Comparison of ENCODE assay signal across 1 cellular context in the genomic region with DNA sequence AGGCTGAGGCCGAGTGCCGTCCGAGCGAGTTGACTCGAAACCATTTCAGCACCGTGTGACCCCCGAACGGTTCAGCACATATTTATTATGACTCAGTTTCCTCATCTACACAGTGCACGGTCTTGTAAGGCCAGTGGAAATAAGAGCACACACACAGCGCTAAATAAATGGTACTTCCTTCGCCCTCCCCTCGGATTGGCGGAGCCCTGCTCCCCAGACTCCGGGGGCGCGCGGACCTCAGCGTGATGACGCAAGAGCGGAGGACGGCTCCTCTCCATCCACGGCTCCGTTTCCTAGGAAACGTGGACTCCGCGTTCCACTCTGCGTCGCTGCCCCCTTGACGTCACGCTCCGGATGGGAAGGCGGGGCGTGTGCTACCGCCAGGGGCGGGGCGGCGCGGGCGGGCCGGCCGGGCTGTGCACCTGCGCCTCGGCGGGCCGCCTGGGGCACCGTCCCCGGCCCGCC.
TF ChIP-seq lines count a peak whose summit lies in the region.

A gene with protein sequence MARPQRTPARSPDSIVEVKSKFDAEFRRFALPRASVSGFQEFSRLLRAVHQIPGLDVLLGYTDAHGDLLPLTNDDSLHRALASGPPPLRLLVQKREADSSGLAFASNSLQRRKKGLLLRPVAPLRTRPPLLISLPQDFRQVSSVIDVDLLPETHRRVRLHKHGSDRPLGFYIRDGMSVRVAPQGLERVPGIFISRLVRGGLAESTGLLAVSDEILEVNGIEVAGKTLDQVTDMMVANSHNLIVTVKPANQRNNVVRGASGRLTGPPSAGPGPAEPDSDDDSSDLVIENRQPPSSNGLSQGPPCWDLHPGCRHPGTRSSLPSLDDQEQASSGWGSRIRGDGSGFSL (plus strand): TSS at position 397 of the 465 bp plus-strand sequence. CDS start 79 bp downstream, outside the sequence.

TF ChIP-seq in HepG2, 621 proteins besides CTCF, POLR2A, EP300 and RAD21 (continued from another document and continues in another):
- TF ChIP-seq HOXA7 (CRISPR knock-in tag; IDR thresholded peaks at IDR 0.05) (no peak), HNRNPK (IDR thresholded peaks at IDR 0.05; ENCODE audit: low read depth, low read length, poor library complexity, severe bottlenecking) (no peak), HDAC6 (IDR thresholded peaks at IDR 0.05; ENCODE audit: low read depth, low read length) (no peak), ZBTB38 (CRISPR knock-in tag; IDR thresholded peaks at IDR 0.05) (peak; percentile 54; the same call in 1 of the 2 replicates), ZSCAN31 (CRISPR knock-in tag; IDR thresholded peaks at IDR 0.05; ENCODE audit: low read depth) (no peak), CBX1 (IDR thresholded peaks at IDR 0.05; ENCODE audit: low read depth) (no peak), MED8 (CRISPR knock-in tag; IDR thresholded peaks at IDR 0.05; ENCODE audit: insufficient replicate concordance) (peak; percentile 9), NPAS2 (CRISPR knock-in tag; IDR thresholded peaks at IDR 0.05; ENCODE audit: borderline replicate concordance) (no peak), HOXD1 (CRISPR knock-in tag; IDR thresholded peaks at IDR 0.05) (no peak), XBP1 (CRISPR knock-in tag; IDR thresholded peaks at IDR 0.05) (no peak), ZFYVE20 (CRISPR knock-in tag; IDR thresholded peaks at IDR 0.05; ENCODE audit: borderline replicate concordance, low read depth) (no peak), HIVEP1 (CRISPR knock-in tag; IDR thresholded peaks at IDR 0.05) (no peak), ZNF329 (CRISPR knock-in tag; IDR thresholded peaks at IDR 0.05; ENCODE audit: low read depth) (peak; percentile 71; the same call in 1 of the 2 replicates), ZNF569 (CRISPR knock-in tag; IDR thresholded peaks at IDR 0.05; ENCODE audit: borderline replicate concordance) (no peak), CC2D1A (CRISPR knock-in tag; IDR thresholded peaks at IDR 0.05) (no peak), ZNF234 (CRISPR knock-in tag; conservative IDR thresholded peaks at IDR 0.05) (no peak), SUZ12 (IDR thresholded peaks at IDR 0.05; ENCODE audit: low read depth, low read length) (no peak), ZIK1 (CRISPR knock-in tag; IDR thresholded peaks at IDR 0.05; ENCODE audit: borderline replicate concordance, low read depth) (peak; percentile 70; the same call in 1 of the 2 replicates), TGIF2 (CRISPR knock-in tag; IDR thresholded peaks at IDR 0.05) (no peak), CBFB (CRISPR knock-in tag; IDR thresholded peaks at IDR 0.05) (no peak), SRF (IDR thresholded peaks at IDR 0.05; ENCODE audit: low read depth, low read length) (no peak), KLF16 (CRISPR knock-in tag; IDR thresholded peaks at IDR 0.05) (no peak), HDAC2 (CRISPR knock-in tag; IDR thresholded peaks at IDR 0.05) (no peak; the same call in 1 of the 2 replicates), TRIM24 (CRISPR knock-in tag; IDR thresholded peaks at IDR 0.05) (no peak), ZNF761 (CRISPR knock-in tag; conservative IDR thresholded peaks at IDR 0.05) (no peak), U2AF2 (IDR thresholded peaks at IDR 0.05; ENCODE audit: low read depth, low read length) (no peak), KLF6 (CRISPR knock-in tag; IDR thresholded peaks at IDR 0.05) (peak; percentile 3; the same call in 1 of the 2 replicates), ZKSCAN8 (CRISPR knock-in tag; IDR thresholded peaks at IDR 0.05; ENCODE audit: borderline replicate concordance) (no peak), BCL6 (CRISPR knock-in tag; IDR thresholded peaks at IDR 0.05) (no peak), YEATS2 (CRISPR knock-in tag; IDR thresholded peaks at IDR 0.05; ENCODE audit: borderline replicate concordance) (no peak), RAD51 (IDR thresholded peaks at IDR 0.05; ENCODE audit: borderline replicate concordance) (no peak), ZNF484 (CRISPR knock-in tag; IDR thresholded peaks at IDR 0.05; ENCODE audit: borderline replicate concordance, low read depth) (no peak), REL (CRISPR knock-in tag; conservative IDR thresholded peaks at IDR 0.05) (no peak), REXO4 (CRISPR knock-in tag; IDR thresholded peaks at IDR 0.05; ENCODE audit: borderline replicate concordance) (0 out of 2 replicates have a peak, but pooled peaks have one; percentile 81)
- TF ChIP-seq, protein P1, sequence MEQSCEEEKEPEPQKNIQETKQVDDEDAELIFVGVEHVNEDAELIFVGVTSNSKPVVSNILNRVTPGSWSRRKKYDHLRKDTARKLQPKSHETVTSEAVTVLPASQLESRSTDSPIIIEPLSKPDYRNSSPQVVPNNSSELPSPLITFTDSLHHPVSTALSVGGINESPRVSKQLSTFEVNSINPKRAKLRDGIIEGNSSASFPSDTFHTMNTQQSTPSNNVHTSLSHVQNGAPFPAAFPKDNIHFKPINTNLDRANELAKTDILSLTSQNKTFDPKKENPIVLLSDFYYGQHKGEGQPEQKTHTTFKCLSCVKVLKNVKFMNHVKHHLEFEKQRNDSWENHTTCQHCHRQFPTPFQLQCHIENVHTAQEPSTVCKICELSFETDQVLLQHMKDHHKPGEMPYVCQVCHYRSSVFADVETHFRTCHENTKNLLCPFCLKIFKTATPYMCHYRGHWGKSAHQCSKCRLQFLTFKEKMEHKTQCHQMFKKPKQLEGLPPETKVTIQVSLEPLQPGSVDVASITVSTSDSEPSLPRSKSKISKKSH (CRISPR knock-in tag; IDR thresholded peaks at IDR 0.05; ENCODE audit: borderline replicate concordance), result no peak; the same call in 1 of the 2 replicates
- TF ChIP-seq, protein P2, sequence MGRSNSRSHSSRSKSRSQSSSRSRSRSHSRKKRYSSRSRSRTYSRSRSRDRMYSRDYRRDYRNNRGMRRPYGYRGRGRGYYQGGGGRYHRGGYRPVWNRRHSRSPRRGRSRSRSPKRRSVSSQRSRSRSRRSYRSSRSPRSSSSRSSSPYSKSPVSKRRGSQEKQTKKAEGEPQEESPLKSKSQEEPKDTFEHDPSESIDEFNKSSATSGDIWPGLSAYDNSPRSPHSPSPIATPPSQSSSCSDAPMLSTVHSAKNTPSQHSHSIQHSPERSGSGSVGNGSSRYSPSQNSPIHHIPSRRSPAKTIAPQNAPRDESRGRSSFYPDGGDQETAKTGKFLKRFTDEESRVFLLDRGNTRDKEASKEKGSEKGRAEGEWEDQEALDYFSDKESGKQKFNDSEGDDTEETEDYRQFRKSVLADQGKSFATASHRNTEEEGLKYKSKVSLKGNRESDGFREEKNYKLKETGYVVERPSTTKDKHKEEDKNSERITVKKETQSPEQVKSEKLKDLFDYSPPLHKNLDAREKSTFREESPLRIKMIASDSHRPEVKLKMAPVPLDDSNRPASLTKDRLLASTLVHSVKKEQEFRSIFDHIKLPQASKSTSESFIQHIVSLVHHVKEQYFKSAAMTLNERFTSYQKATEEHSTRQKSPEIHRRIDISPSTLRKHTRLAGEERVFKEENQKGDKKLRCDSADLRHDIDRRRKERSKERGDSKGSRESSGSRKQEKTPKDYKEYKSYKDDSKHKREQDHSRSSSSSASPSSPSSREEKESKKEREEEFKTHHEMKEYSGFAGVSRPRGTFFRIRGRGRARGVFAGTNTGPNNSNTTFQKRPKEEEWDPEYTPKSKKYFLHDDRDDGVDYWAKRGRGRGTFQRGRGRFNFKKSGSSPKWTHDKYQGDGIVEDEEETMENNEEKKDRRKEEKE (IDR thresholded peaks at IDR 0.05), result no peak
- TF ChIP-seq, protein P3, sequence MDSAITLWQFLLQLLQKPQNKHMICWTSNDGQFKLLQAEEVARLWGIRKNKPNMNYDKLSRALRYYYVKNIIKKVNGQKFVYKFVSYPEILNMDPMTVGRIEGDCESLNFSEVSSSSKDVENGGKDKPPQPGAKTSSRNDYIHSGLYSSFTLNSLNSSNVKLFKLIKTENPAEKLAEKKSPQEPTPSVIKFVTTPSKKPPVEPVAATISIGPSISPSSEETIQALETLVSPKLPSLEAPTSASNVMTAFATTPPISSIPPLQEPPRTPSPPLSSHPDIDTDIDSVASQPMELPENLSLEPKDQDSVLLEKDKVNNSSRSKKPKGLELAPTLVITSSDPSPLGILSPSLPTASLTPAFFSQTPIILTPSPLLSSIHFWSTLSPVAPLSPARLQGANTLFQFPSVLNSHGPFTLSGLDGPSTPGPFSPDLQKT (CRISPR knock-in tag; IDR thresholded peaks at IDR 0.05; ENCODE audit: borderline replicate concordance), result no peak
- TF ChIP-seq, protein P4, sequence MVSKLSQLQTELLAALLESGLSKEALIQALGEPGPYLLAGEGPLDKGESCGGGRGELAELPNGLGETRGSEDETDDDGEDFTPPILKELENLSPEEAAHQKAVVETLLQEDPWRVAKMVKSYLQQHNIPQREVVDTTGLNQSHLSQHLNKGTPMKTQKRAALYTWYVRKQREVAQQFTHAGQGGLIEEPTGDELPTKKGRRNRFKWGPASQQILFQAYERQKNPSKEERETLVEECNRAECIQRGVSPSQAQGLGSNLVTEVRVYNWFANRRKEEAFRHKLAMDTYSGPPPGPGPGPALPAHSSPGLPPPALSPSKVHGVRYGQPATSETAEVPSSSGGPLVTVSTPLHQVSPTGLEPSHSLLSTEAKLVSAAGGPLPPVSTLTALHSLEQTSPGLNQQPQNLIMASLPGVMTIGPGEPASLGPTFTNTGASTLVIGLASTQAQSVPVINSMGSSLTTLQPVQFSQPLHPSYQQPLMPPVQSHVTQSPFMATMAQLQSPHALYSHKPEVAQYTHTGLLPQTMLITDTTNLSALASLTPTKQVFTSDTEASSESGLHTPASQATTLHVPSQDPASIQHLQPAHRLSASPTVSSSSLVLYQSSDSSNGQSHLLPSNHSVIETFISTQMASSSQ (IDR thresholded peaks at IDR 0.05; ENCODE audit: low read depth), result no peak
- TF ChIP-seq, protein P4 (CRISPR knock-in tag; IDR thresholded peaks at IDR 0.05; ENCODE audit: borderline replicate concordance), result no peak; the same call in 1 of the 2 replicates
- TF ChIP-seq, protein P5, sequence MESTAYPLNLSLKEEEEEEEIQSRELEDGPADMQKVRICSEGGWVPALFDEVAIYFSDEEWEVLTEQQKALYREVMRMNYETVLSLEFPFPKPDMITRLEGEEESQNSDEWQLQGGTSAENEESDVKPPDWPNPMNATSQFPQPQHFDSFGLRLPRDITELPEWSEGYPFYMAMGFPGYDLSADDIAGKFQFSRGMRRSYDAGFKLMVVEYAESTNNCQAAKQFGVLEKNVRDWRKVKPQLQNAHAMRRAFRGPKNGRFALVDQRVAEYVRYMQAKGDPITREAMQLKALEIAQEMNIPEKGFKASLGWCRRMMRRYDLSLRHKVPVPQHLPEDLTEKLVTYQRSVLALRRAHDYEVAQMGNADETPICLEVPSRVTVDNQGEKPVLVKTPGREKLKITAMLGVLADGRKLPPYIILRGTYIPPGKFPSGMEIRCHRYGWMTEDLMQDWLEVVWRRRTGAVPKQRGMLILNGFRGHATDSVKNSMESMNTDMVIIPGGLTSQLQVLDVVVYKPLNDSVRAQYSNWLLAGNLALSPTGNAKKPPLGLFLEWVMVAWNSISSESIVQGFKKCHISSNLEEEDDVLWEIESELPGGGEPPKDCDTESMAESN (CRISPR knock-in tag; conservative IDR thresholded peaks at IDR 0.05), result no peak
- TF ChIP-seq, protein P6, sequence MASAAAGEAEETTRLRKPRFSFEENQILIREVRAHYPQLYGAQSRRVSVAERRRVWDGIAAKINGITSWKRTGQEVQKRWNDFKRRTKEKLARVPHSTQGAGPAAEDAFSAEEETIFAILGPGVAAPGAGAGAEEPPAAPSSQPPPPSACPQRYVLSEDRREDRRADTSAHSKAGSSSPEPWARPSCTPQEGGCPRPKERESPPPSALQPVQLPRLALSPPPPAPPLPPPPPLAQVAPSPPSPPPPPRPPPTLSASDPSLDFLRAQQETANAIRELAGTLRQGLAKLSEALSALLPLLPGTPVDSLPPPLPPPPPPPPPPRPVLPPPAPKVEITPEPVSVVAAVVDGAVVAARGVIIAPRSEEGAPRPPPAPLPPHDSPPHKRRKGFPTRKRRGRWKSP (CRISPR knock-in tag; IDR thresholded peaks at IDR 0.05), result peak; percentile 72; the same call in 1 of the 2 replicates
- TF ChIP-seq, protein P7, sequence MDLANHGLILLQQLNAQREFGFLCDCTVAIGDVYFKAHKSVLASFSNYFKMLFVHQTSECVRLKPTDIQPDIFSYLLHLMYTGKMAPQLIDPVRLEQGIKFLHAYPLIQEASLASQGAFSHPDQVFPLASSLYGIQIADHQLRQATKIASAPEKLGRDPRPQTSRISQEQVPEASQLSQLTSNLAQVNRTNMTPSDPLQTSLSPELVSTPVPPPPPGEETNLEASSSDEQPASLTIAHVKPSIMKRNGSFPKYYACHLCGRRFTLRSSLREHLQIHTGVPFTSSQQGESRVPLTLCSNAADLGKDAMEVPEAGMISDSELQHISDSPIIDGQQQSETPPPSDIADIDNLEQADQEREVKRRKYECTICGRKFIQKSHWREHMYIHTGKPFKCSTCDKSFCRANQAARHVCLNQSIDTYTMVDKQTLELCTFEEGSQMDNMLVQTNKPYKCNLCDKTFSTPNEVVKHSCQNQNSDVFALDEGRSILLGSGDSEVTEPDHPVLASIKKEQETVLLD (CRISPR knock-in tag; IDR thresholded peaks at IDR 0.05; ENCODE audit: low read depth), result 0 out of 2 replicates have a peak, but pooled peaks have one; percentile 47
- TF ChIP-seq, protein P8, sequence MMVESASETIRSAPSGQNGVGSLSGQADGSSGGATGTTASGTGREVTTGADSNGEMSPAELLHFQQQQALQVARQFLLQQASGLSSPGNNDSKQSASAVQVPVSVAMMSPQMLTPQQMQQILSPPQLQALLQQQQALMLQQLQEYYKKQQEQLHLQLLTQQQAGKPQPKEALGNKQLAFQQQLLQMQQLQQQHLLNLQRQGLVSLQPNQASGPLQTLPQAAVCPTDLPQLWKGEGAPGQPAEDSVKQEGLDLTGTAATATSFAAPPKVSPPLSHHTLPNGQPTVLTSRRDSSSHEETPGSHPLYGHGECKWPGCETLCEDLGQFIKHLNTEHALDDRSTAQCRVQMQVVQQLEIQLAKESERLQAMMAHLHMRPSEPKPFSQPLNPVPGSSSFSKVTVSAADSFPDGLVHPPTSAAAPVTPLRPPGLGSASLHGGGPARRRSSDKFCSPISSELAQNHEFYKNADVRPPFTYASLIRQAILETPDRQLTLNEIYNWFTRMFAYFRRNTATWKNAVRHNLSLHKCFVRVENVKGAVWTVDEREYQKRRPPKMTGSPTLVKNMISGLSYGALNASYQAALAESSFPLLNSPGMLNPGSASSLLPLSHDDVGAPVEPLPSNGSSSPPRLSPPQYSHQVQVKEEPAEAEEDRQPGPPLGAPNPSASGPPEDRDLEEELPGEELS (CRISPR knock-in tag; IDR thresholded peaks at IDR 0.05), result peak; percentile 38; the same call in 1 of the 2 replicates
